ENCODE assay signal across 17 cellular contexts in genomic region chr15:93244691-93245615, GRCh38.
A peak's percentile ranks its signal among the peaks of the same experiment; 100 is the strongest.
DNase-seq lines count a peak whose midpoint lies in the region; ATAC-seq and TF ChIP-seq lines count a peak whose summit lies in the region.
"Had no signal": no experiment of that assay in that cellular context is flagged by ENCODE, and none has a peak within 500 bp of the region (broad histone marks: within the 10 kb centered on the region; RNA-seq: fewer than 3 reads in every experiment).

No MANE protein-coding gene starts in this region.

- no peak overlapping the region for H3K4me3 Mint-ChIP-seq in nephron progenitor cell
- no peak overlapping the region for H3K4me3 Mint-ChIP-seq in activated T-cell treated with anti-CD3 and anti-CD28 coated beads, Interleukin-2, amount 50 U/mL, for 4 hours
- H3K4me3 Mint-ChIP-seq: CD14-positive monocyte had no signal

- H3K36me3 ChIP-seq in RWPE2 (ENCODE audit: low read depth) (no peaks in the 10 kb centered on the region), testis (ENCODE audit: low read depth, missing control alignments) (no peaks in the 10 kb centered on the region)
- H3K36me3 ChIP-seq: HAP-1, MG63 had no signal

- no peak for TF ChIP-seq CTCF in RWPE2 (IDR thresholded peaks at IDR 0.05; ENCODE audit: poor library complexity, severe bottlenecking)
- TF ChIP-seq CTCF in nephron progenitor cell (IDR thresholded peaks at IDR 0.05) = no peak
- no peak for TF ChIP-seq CTCF in testis (IDR thresholded peaks at IDR 0.05)

- no peak overlapping the region for H3K27ac ChIP-seq in RWPE2 (ENCODE audit: poor library complexity, severe bottlenecking)
- peak overlapping the region in 1 of 2 donors; percentile 31 for H3K27ac ChIP-seq in testis
- H3K27ac ChIP-seq: RWPE1 had no signal

- H3K36me3 Mint-ChIP-seq in nephron progenitor cell (ENCODE audit: low read depth) = no peaks in the 10 kb centered on the region
- no peaks in the 10 kb centered on the region for H3K36me3 Mint-ChIP-seq in activated T-cell treated with anti-CD3 and anti-CD28 coated beads, Interleukin-2, amount 50 U/mL, for 4 hours (ENCODE audit: insufficient read depth)
- H3K36me3 Mint-ChIP-seq: CD14-positive monocyte had no signal

- no peaks in the 10 kb centered on the region for H3K9me3 ChIP-seq in RWPE2 (ENCODE audit: severe bottlenecking)
- H3K9me3 ChIP-seq in testis = no peaks in the 10 kb centered on the region
- H3K9me3 ChIP-seq: Caco-2, HAP-1, MG63 had no signal

- H3K27me3 Mint-ChIP-seq in nephron progenitor cell (ENCODE audit: low read depth, poor library complexity) = peaks cover 43% of the 10 kb centered on the region
- H3K27me3 Mint-ChIP-seq in activated T-cell treated with anti-CD3 and anti-CD28 coated beads, Interleukin-2, amount 50 U/mL, for 4 hours (ENCODE audit: low read depth) = peaks cover 19% of the 10 kb centered on the region

- H3K9me3 Mint-ChIP-seq in nephron progenitor cell = no peaks in the 10 kb centered on the region
- H3K9me3 Mint-ChIP-seq in activated T-cell treated with anti-CD3 and anti-CD28 coated beads, Interleukin-2, amount 50 U/mL, for 4 hours = no peaks in the 10 kb centered on the region

- H3K4me1 ChIP-seq in RWPE2 (ENCODE audit: insufficient read depth, poor library complexity, severe bottlenecking) (no peaks in the 10 kb centered on the region), testis (peaks cover 16% of the 10 kb centered on the region)
- H3K4me1 ChIP-seq: Caco-2, HAP-1 had no signal

- peak; percentile 23 for DNase-seq in NCI-H82 (lab: John Stamatoyannopoulos, UW)
- DNase-seq in NCI-H82 treated with DMSO at 0.1 percent for 48 hours (lab: John Stamatoyannopoulos, UW; ENCODE audit: unreplicated experiment) = no peak
- DNase-seq in RWPE2 (ENCODE audit: low spot score) = no peak
- no peak for DNase-seq in nephron progenitor cell
- DNase-seq in testis = peak; percentile 47
- DNase-seq in cerebellum (ENCODE audit: low spot score) = no peak
- no peak for DNase-seq in activated T-cell treated with anti-CD3 and anti-CD28 coated beads, Interleukin-2, amount 50 U/mL, for 4 hours
- DNase-seq: 8988T, Caco-2, MG63, NCI-H1436, NCI-H2227 treated with DMSO at 0.1 percent for 48 hours, NCI-H526 treated with DMSO at 0.1 percent for 48 hours had no signal

- ATAC-seq in RWPE2 (ENCODE audit: low read depth) = peak; percentile 11; the same call in 1 of the 3 replicates
- no peak for ATAC-seq in GM18519 (IDR thresholded peaks at IDR 0.05; ENCODE audit: low FRiP score, unreplicated experiment)
- no peak for ATAC-seq in activated T-cell treated with anti-CD3 and anti-CD28 coated beads, Interleukin-2, amount 50 U/mL, for 4 hours

- intact Hi-C loops in testis (cut with DNase I; ENCODE audit: low total_unique reads) = no loop called here

- H3K27me3 ChIP-seq in RWPE2 (ENCODE audit: insufficient read depth, poor library complexity, severe bottlenecking) (peaks cover 8% of the 10 kb centered on the region), testis (no peaks in the 10 kb centered on the region)
- H3K27me3 ChIP-seq: MG63 had no signal

- no peak for TF ChIP-seq POLR2A in testis (IDR thresholded peaks at IDR 0.05)

- 57% methylated on average over 16 to 25 of the region's 25 CpGs for WGBS in testis, 2 donors

- no peak overlapping the region for H3K4me3 ChIP-seq in RWPE2 (ENCODE audit: severe bottlenecking)
- H3K4me3 ChIP-seq in testis = no peak overlapping the region
- H3K4me3 ChIP-seq: HAP-1, MG63 had no signal

- H3K27ac Mint-ChIP-seq in nephron progenitor cell = peak overlapping the region; percentile 36

- peaks cover 37% of the 10 kb centered on the region for H3K4me1 Mint-ChIP-seq in nephron progenitor cell
- peaks cover 4% of the 10 kb centered on the region for H3K4me1 Mint-ChIP-seq in activated T-cell treated with anti-CD3 and anti-CD28 coated beads, Interleukin-2, amount 50 U/mL, for 4 hours (ENCODE audit: low read depth)

Comparison
In these comparisons a context has a peak if more than half of its experiments do, and no peak if none do; other contexts are left out.
1. DNase-seq: peak in NCI-H82 (single experiment) and testis (single experiment); none in NCI-H82 treated with DMSO at 0.1 percent for 48 hours (single experiment), RWPE2 (single experiment), nephron progenitor cell (single experiment), cerebellum (single experiment) and activated T-cell treated with anti-CD3 and anti-CD28 coated beads, Interleukin-2, amount 50 U/mL, for 4 hours (single experiment).